ENCODE assay signal across 9 cellular contexts in the genomic region with DNA sequence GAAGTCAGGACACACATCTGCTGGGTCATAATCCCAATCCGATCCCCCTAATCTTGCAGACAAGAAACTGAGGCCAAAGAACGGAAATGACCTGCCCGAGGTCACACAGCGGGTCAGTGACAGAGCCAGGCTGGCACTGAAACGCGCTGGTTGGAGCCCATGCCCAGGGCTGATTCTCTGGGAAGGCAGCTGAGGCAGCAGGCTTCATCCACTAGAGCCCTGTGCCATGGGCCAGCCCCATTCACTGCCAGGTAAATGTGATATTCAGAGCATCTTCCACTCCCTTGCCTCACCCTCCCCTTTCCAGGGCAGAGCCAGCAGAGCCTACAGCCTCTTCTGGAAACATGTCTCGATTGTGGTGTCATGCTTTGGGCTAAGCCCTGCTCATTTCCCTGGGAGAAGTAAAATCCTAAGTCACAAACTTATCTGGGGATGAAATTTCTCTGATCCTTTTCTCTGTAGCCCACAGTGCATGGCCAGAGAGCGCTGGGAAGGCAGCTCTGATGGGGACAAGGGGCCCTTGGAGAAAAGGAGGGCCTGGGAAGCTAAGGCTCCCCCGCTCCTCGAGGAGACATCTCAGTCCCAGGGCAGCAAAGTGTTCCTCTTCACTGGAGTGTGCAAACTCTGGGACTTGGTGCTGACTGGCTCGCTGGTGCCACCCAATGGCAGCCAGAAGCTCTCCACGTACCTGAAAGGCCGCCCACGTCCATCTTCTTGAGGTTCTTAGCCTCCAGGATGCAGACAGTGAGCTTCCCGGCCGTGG.
DNase-seq lines count a peak whose midpoint lies in the region; ATAC-seq and TF ChIP-seq lines count a peak whose summit lies in the region.
"Had no signal": no experiment of that assay in that cellular context is flagged by ENCODE, and none has a peak within 500 bp of the region (broad histone marks: within the 10 kb centered on the region; RNA-seq: fewer than 3 reads in every experiment).

No MANE protein-coding gene starts in this region.

- CTCF ChIA-PET in naive thymus-derived CD4-positive, alpha-beta T cell (lab: Charles Lee): no interaction called here

- no peak overlapping the region for H3K4me3 Mint-ChIP-seq in naive thymus-derived CD4-positive, alpha-beta T cell

- WGBS in aorta, 2 donors: 35 to 36% methylated on average over 16 of the region's 16 CpGs

- peak; percentile 79 for ATAC-seq in esophagus mucosa
- peak; percentile 40 for ATAC-seq in naive thymus-derived CD4-positive, alpha-beta T cell
- peak; percentile 67 for ATAC-seq in aorta (ENCODE audit: low FRiP score)
- no peak for ATAC-seq in GM18520 (IDR thresholded peaks at IDR 0.05; ENCODE audit: unreplicated experiment)

- DNase-seq in A172 (ENCODE audit: low spot score) (peak; percentile 84), GM12865 (ENCODE audit: low read depth) (peak; percentile 82), MG63 (peak; percentile 83), T1000 (lab: John Stamatoyannopoulos, UW) (peak; percentile 67), aorta (peak; percentile 80 to 84)
- DNase-seq in naive thymus-derived CD4-positive, alpha-beta T cell: peak in 1 of 9 donors; percentile 38

- no peaks in the 10 kb centered on the region for H3K4me1 ChIP-seq in naive thymus-derived CD4-positive, alpha-beta T cell (ENCODE audit: control insufficient read depth in 2 of 2, insufficient read depth in 2 of 2, low read length in 2 of 2)
- H3K4me1 ChIP-seq in aorta (ENCODE audit: control insufficient read depth in 1 of 2, insufficient read depth in 2 of 2, low read length in 2 of 2): no peaks in the 10 kb centered on the region

- H3K4me3 ChIP-seq in GM12865 (ENCODE audit: low read depth, low read length) (no peak overlapping the region), MG63 (no peak overlapping the region), aorta (ENCODE audit: low read length in 2 of 2) (no peak overlapping the region)
- no peak overlapping the region for H3K4me3 ChIP-seq in naive thymus-derived CD4-positive, alpha-beta T cell (ENCODE audit: low read length)

- H3K9me3 Mint-ChIP-seq in naive thymus-derived CD4-positive, alpha-beta T cell: no peaks in the 10 kb centered on the region

- no peaks in the 10 kb centered on the region for H3K27me3 Mint-ChIP-seq in naive thymus-derived CD4-positive, alpha-beta T cell

- TF ChIP-seq CTCF in GM12865 (IDR thresholded peaks at IDR 0.05; ENCODE audit: insufficient read depth, low read depth, low read length, missing control alignments): peak; percentile 85

- no peaks in the 10 kb centered on the region for H3K9me3 ChIP-seq in MG63
- H3K9me3 ChIP-seq in naive thymus-derived CD4-positive, alpha-beta T cell (ENCODE audit: control insufficient read depth in 2 of 3, low read length in 3 of 3): no peaks in the 10 kb centered on the region
- no peaks in the 10 kb centered on the region for H3K9me3 ChIP-seq in aorta (ENCODE audit: control insufficient read depth, low read length)

- no peak overlapping the region for H3K27ac ChIP-seq in naive thymus-derived CD4-positive, alpha-beta T cell (ENCODE audit: low read depth, low read length)
- H3K27ac ChIP-seq in aorta (ENCODE audit: low read depth in 1 of 2, low read length in 2 of 2): peak overlapping the region in 1 of 2 donors; percentile 47
- H3K27ac ChIP-seq: epithelial cell of prostate had no signal

- H3K36me3 ChIP-seq in MG63 (no peaks in the 10 kb centered on the region), aorta (ENCODE audit: control insufficient read depth in 1 of 2, insufficient read depth in 2 of 2, low read length in 1 of 2) (peaks cover 0 to 2% of the 10 kb centered on the region in 2 donors)
- peaks cover 0 to 5% (median 0%) of the 10 kb centered on the region in 3 experiments for H3K36me3 ChIP-seq in naive thymus-derived CD4-positive, alpha-beta T cell (ENCODE audit: control insufficient read depth in 2 of 3, insufficient read depth in 3 of 3, low read length in 3 of 3)

- H3K27me3 ChIP-seq in MG63 (no peaks in the 10 kb centered on the region), aorta (ENCODE audit: control insufficient read depth in 1 of 2, insufficient read depth in 2 of 2, low read length in 1 of 2) (no peaks in the 10 kb centered on the region)
- no peaks in the 10 kb centered on the region for H3K27me3 ChIP-seq in naive thymus-derived CD4-positive, alpha-beta T cell (ENCODE audit: control insufficient read depth in 2 of 2, insufficient read depth in 2 of 2, low read length in 2 of 2)

- POLR2A ChIA-PET in naive thymus-derived CD4-positive, alpha-beta T cell (lab: Charles Lee): no interaction called here

- peaks cover 0 to 6% (median 0%) of the 10 kb centered on the region in 7 donors for H3K4me1 Mint-ChIP-seq in naive thymus-derived CD4-positive, alpha-beta T cell

- intact Hi-C loops in naive thymus-derived CD4-positive, alpha-beta T cell (cut with micrococcal nuclease): no loop called here
- intact Hi-C loops in aorta (cut with DNase I): loop anchor here (5.0 kb wide), 1 partner anchor 98 kb away; no protein-coding TSS in a partner anchor

- H3K36me3 Mint-ChIP-seq in naive thymus-derived CD4-positive, alpha-beta T cell: peaks cover 0 to 41% (median 24%) of the 10 kb centered on the region in 5 donors

- no peak overlapping the region for H3K27ac Mint-ChIP-seq in naive thymus-derived CD4-positive, alpha-beta T cell

Comparison
In these comparisons a context has a peak if more than half of its experiments do, and no peak if none do; other contexts are left out.
1. intact Hi-C loops: an anchor here in aorta (5.0 kb wide); none called in naive thymus-derived CD4-positive, alpha-beta T cell.